In the genomic region with DNA sequence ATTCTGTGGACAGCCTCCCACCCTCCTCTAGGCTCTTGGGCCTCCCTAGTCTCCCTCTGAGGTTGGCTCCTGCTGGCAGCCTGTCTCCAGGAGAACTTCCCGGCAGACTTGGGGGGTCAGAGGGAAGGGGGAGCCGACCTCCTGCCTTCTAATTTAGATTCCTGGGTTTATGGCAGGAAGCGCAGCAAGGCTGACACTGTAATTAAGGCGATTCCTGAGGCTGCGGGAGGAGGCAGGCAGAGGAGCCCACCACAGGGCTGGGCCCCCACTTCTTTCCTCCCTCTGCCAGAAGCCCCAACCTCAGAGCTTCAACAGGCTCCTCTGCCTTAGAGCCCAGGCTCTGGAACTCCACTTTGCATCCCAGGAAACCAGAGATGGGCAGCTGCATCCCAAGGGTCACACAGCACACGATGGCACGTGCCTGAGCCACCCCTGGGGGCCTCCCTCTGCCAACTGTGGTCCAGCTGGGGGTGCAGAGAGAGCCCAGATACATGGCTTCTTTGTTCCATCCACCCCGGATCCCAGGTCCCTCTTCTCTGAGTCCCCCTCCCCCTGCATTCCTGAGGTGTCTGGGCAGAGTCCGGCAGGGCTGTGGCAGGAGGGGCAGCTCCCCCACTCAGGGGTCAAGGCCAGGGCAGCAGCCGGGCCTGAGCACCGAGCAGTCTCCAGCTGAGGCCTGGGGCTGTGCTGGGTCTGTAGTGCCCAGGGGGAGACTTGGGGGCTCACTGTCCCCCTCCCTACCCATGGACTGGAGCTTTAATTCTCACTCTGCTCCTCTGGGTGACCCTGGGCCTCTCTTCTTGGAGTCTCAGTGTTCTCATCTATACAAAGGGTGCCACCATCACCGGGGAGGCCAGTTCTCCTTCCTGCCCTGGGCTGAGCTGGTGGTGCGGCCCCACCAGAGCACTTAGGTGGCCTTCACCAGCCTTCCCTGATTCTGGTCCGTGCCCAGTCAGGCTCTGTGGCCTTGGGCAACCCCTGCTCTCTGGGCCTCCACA, we compare ENCODE assay signal across 1 cellular context.
TF ChIP-seq lines count a peak whose summit lies in the region.

No MANE protein-coding gene starts in this region.

TF ChIP-seq in HepG2, 621 proteins besides CTCF, POLR2A, EP300 and RAD21 (continued from another document and continues in another):
- TF ChIP-seq CERS6 (CRISPR knock-in tag; IDR thresholded peaks at IDR 0.05) (no peak), PRDM15 (CRISPR knock-in tag; IDR thresholded peaks at IDR 0.05) (no peak), ZNF33B (CRISPR knock-in tag; IDR thresholded peaks at IDR 0.05) (0 out of 2 replicates have a peak, but pooled peaks have one; percentile 20), ZNF44 (CRISPR knock-in tag; IDR thresholded peaks at IDR 0.05) (no peak), ZNF432 (CRISPR knock-in tag; IDR thresholded peaks at IDR 0.05; ENCODE audit: borderline replicate concordance) (no peak), JUNB (CRISPR knock-in tag; IDR thresholded peaks at IDR 0.05; ENCODE audit: borderline replicate concordance) (no peak), SP1 (IDR thresholded peaks at IDR 0.05) (no peak), SP1 (CRISPR knock-in tag; IDR thresholded peaks at IDR 0.05) (0 out of 2 replicates have a peak, but pooled peaks have one; percentile 40), ZNF136 (CRISPR knock-in tag; IDR thresholded peaks at IDR 0.05; ENCODE audit: low read depth) (peak; percentile 70; the same call in 1 of the 2 replicates), ZFP36 (IDR thresholded peaks at IDR 0.05; ENCODE audit: borderline replicate concordance, low read depth, low read length, partially characterized antibody) (peak; percentile 61), ZNF614 (CRISPR knock-in tag; IDR thresholded peaks at IDR 0.05; ENCODE audit: borderline replicate concordance) (peak; percentile 53; the same call in 1 of the 2 replicates), SRY (CRISPR knock-in tag; IDR thresholded peaks at IDR 0.05) (no peak), CENPT (CRISPR knock-in tag; IDR thresholded peaks at IDR 0.05; ENCODE audit: low read depth) (no peak), IKZF1 (IDR thresholded peaks at IDR 0.05) (no peak), ZNF101 (CRISPR knock-in tag; IDR thresholded peaks at IDR 0.05; ENCODE audit: borderline replicate concordance, low read depth) (no peak), DPF2 (CRISPR knock-in tag; IDR thresholded peaks at IDR 0.05; ENCODE audit: borderline replicate concordance, low read depth) (peak; percentile 81), FOXO1 (CRISPR knock-in tag; IDR thresholded peaks at IDR 0.05) (peak; percentile 37; the same call in 1 of the 2 replicates), MLLT10 (CRISPR knock-in tag; IDR thresholded peaks at IDR 0.05) (no peak), ZZZ3 (CRISPR knock-in tag; IDR thresholded peaks at IDR 0.05; ENCODE audit: borderline replicate concordance) (no peak), GATA4 (IDR thresholded peaks at IDR 0.05; ENCODE audit: borderline replicate concordance, low read depth) (no peak), RARA (CRISPR knock-in tag; IDR thresholded peaks at IDR 0.05) (peak; percentile 100), TBL1XR1 (IDR thresholded peaks at IDR 0.05; ENCODE audit: borderline replicate concordance, low read length, partially characterized antibody) (peak; percentile 91), ELF3 (CRISPR knock-in tag; IDR thresholded peaks at IDR 0.05) (0 out of 2 replicates have a peak, but pooled peaks have one; percentile 33), TRIM24 (CRISPR knock-in tag; IDR thresholded peaks at IDR 0.05) (no peak), ZNF256 (CRISPR knock-in tag; conservative IDR thresholded peaks at IDR 0.05) (no peak), RXRB (CRISPR knock-in tag; IDR thresholded peaks at IDR 0.05; ENCODE audit: borderline replicate concordance) (peak; percentile 98), MAX (IDR thresholded peaks at IDR 0.05) (peak; percentile 47), ZSCAN20 (CRISPR knock-in tag; IDR thresholded peaks at IDR 0.05; ENCODE audit: borderline replicate concordance) (no peak), ZNF691 (CRISPR knock-in tag; IDR thresholded peaks at IDR 0.05; ENCODE audit: borderline replicate concordance, low read depth) (no peak), ZC3H13 (CRISPR knock-in tag; IDR thresholded peaks at IDR 0.05) (0 out of 2 replicates have a peak, but pooled peaks have one; percentile 60), FOXK2 (IDR thresholded peaks at IDR 0.05) (no peak), PHF8 (CRISPR knock-in tag; IDR thresholded peaks at IDR 0.05) (peak; percentile 31; the same call in 1 of the 2 replicates), PRPF4 (IDR thresholded peaks at IDR 0.05; ENCODE audit: low read depth, low read length, poor library complexity, severe bottlenecking) (no peak), HDAC2 (CRISPR knock-in tag; IDR thresholded peaks at IDR 0.05) (peak; percentile 88), MAFF (IDR thresholded peaks at IDR 0.05; ENCODE audit: low read depth, low read length) (no peak), ZNF232 (CRISPR knock-in tag; IDR thresholded peaks at IDR 0.05; ENCODE audit: borderline replicate concordance) (no peak), RELA (CRISPR knock-in tag; IDR thresholded peaks at IDR 0.05) (no peak), SAFB2 (CRISPR knock-in tag; IDR thresholded peaks at IDR 0.05; ENCODE audit: borderline replicate concordance, low read depth) (no peak), ZNF225 (CRISPR knock-in tag; IDR thresholded peaks at IDR 0.05) (no peak), MEF2D (CRISPR knock-in tag; IDR thresholded peaks at IDR 0.05) (no peak), GABPA (IDR thresholded peaks at IDR 0.05; ENCODE audit: low read depth, low read length) (no peak), GABPA (CRISPR knock-in tag; IDR thresholded peaks at IDR 0.05; ENCODE audit: low read depth) (no peak), E2F1 (CRISPR knock-in tag; IDR thresholded peaks at IDR 0.05) (no peak), JUND (CRISPR knock-in tag; IDR thresholded peaks at IDR 0.05) (peak; percentile 26; the same call in 1 of the 2 replicates), THRA (CRISPR knock-in tag; IDR thresholded peaks at IDR 0.05; ENCODE audit: borderline replicate concordance) (peak; percentile 88), ZNF616 (CRISPR knock-in tag; IDR thresholded peaks at IDR 0.05; ENCODE audit: low read depth) (no peak), ZNF557 (CRISPR knock-in tag; IDR thresholded peaks at IDR 0.05) (no peak), ZNF674 (CRISPR knock-in tag; IDR thresholded peaks at IDR 0.05; ENCODE audit: low read depth) (no peak)
- TF ChIP-seq, protein P1, sequence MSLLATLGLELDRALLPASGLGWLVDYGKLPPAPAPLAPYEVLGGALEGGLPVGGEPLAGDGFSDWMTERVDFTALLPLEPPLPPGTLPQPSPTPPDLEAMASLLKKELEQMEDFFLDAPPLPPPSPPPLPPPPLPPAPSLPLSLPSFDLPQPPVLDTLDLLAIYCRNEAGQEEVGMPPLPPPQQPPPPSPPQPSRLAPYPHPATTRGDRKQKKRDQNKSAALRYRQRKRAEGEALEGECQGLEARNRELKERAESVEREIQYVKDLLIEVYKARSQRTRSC (CRISPR knock-in tag; IDR thresholded peaks at IDR 0.05; ENCODE audit: low read depth): no peak
- TF ChIP-seq, protein P2, sequence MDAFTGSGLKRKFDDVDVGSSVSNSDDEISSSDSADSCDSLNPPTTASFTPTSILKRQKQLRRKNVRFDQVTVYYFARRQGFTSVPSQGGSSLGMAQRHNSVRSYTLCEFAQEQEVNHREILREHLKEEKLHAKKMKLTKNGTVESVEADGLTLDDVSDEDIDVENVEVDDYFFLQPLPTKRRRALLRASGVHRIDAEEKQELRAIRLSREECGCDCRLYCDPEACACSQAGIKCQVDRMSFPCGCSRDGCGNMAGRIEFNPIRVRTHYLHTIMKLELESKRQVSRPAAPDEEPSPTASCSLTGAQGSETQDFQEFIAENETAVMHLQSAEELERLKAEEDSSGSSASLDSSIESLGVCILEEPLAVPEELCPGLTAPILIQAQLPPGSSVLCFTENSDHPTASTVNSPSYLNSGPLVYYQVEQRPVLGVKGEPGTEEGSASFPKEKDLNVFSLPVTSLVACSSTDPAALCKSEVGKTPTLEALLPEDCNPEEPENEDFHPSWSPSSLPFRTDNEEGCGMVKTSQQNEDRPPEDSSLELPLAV (CRISPR knock-in tag; conservative IDR thresholded peaks at IDR 0.05; ENCODE audit: low read depth): no peak
- TF ChIP-seq, protein P3, sequence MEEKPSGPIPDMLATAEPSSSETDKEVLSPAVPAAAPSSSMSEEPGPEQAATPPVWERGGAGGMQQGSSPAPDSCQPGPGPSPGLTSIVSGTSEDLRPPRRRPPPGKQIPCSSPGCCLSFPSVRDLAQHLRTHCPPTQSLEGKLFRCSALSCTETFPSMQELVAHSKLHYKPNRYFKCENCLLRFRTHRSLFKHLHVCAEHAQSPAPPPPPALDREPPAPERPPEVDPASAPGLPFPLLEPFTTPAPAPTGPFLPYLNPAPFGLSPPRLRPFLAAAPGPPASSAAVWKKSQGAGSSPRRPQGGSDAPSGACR (CRISPR knock-in tag; IDR thresholded peaks at IDR 0.05): 0 out of 2 replicates have a peak, but pooled peaks have one; percentile 8
- TF ChIP-seq, protein P4, sequence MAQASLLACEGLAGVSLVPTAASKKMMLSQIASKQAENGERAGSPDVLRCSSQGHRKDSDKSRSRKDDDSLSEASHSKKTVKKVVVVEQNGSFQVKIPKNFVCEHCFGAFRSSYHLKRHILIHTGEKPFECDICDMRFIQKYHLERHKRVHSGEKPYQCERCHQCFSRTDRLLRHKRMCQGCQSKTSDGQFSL (CRISPR knock-in tag; IDR thresholded peaks at IDR 0.05): peak; percentile 99
